Comparison of ENCODE assay signal across 11 cellular contexts in the genomic region with DNA sequence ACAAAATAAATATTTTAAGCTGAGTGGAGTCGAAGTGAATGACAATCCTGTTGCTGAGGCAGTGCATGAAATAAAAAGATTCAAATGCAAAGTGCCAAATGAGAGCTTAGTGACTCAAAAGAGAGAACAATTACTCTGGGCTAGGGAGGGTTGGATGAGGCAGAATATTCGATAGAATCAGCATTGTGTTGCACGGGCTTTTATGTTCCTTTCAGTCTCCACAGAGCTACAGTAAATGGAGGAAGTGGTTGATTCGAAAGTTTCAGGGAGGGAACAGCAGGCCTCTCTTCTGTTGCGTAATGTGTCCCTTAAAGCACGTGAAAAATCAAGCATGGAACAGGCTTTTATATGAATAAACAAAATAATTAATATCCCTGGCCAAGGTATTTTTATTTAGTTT.
DNase-seq lines count a peak whose midpoint lies in the region; ATAC-seq, FAIRE-seq and TF ChIP-seq lines count a peak whose summit lies in the region.
"Had no signal": no experiment of that assay in that cellular context is flagged by ENCODE, and none has a peak within 500 bp of the region (broad histone marks: within the 10 kb centered on the region; RNA-seq: fewer than 3 reads in every experiment).

No MANE protein-coding gene starts in this region.

- H3K27ac ChIP-seq in Karpas-422 (ENCODE audit: low read length) (no peak overlapping the region), small intestine (ENCODE audit: low read depth in 1 of 2, low read length in 1 of 2) (no peak overlapping the region), Peyer's patch (no peak overlapping the region)
- H3K27ac ChIP-seq: prostate gland, thoracic aorta had no signal

- no peak for TF ChIP-seq POLR2A in Peyer's patch (IDR thresholded peaks at IDR 0.05)

- peaks cover 10% of the 10 kb centered on the region for H3K4me1 ChIP-seq in Karpas-422 (ENCODE audit: low read length)
- peaks cover 6% of the 10 kb centered on the region for H3K4me1 ChIP-seq in neuron (ENCODE audit: insufficient read depth, low read length)
- no peaks in the 10 kb centered on the region for H3K4me1 ChIP-seq in small intestine (ENCODE audit: control insufficient read depth in 2 of 2, insufficient read depth in 1 of 2, low read depth in 1 of 2, low read length in 1 of 2)
- no peaks in the 10 kb centered on the region for H3K4me1 ChIP-seq in Peyer's patch
- H3K4me1 ChIP-seq: prostate gland had no signal

- CTCF ChIA-PET in activated CD4-positive, alpha-beta T cell treated with anti-CD3 and anti-CD28 coated beads, Interleukin-2, amount 10 ng/mL, durations not matched to agents 7 days and 5 days (lab: Charles Lee), result interaction anchor here (0.9 kb wide), 1 partner anchor 168 kb away, joined by 3 read pairs; no protein-coding TSS in a partner anchor

- no peak overlapping the region for H3K4me3 Mint-ChIP-seq in activated CD4-positive, alpha-beta T cell treated with anti-CD3 and anti-CD28 coated beads, Interleukin-2, amount 10 ng/mL, durations not matched to agents 7 days and 5 days

- H3K79me2 ChIP-seq in Karpas-422 (ENCODE audit: low read length), result no peaks in the 10 kb centered on the region

- H3K4me2 ChIP-seq in Karpas-422 (ENCODE audit: low read depth, low read length, poor library complexity, severe bottlenecking), result peak overlapping the region; percentile 41

- H3K27me3 ChIP-seq in Karpas-422 (ENCODE audit: low read length), result no peaks in the 10 kb centered on the region
- no peaks in the 10 kb centered on the region for H3K27me3 ChIP-seq in neuron (ENCODE audit: insufficient read depth, low read length)
- no peaks in the 10 kb centered on the region for H3K27me3 ChIP-seq in small intestine (ENCODE audit: control insufficient read depth in 2 of 2, insufficient read depth in 2 of 2, low read length in 2 of 2)
- H3K27me3 ChIP-seq in Peyer's patch, result no peaks in the 10 kb centered on the region

- no peak for TF ChIP-seq CTCF in Peyer's patch (IDR thresholded peaks at IDR 0.05)

- H2AFZ ChIP-seq in Karpas-422 (ENCODE audit: low read length) (peak overlapping the region; percentile 90), neuron (ENCODE audit: low read depth, low read length) (peak overlapping the region; percentile 60)

- FAIRE-seq in small intestine (lab: Jason Lieb, UNC), result no peak

- peaks cover 11% of the 10 kb centered on the region for H3K9me3 Mint-ChIP-seq in activated CD4-positive, alpha-beta T cell treated with anti-CD3 and anti-CD28 coated beads, Interleukin-2, amount 10 ng/mL, durations not matched to agents 7 days and 5 days

- H3K4me3 ChIP-seq in Karpas-422 (ENCODE audit: low read length), result no peak overlapping the region
- H3K4me3 ChIP-seq in neuron (ENCODE audit: low read length), result no peak overlapping the region
- no peak overlapping the region for H3K4me3 ChIP-seq in small intestine (ENCODE audit: low read depth in 1 of 2, low read length in 2 of 2)
- no peak overlapping the region for H3K4me3 ChIP-seq in Peyer's patch
- H3K4me3 ChIP-seq: prostate gland, thoracic aorta had no signal

- peak overlapping the region; percentile 72 for H3K27ac Mint-ChIP-seq in activated CD4-positive, alpha-beta T cell treated with anti-CD3 and anti-CD28 coated beads, Interleukin-2, amount 10 ng/mL, durations not matched to agents 7 days and 5 days

- H3K4me1 Mint-ChIP-seq in activated CD4-positive, alpha-beta T cell treated with anti-CD3 and anti-CD28 coated beads, Interleukin-2, amount 10 ng/mL, durations not matched to agents 7 days and 5 days, result peaks cover 40% of the 10 kb centered on the region

- 0 out of 2 replicates have a peak overlapping the region, but pooled peaks have one; percentile 15 for H3K9ac ChIP-seq in Karpas-422 (ENCODE audit: low read length)

- peaks cover 2% of the 10 kb centered on the region for H3K36me3 Mint-ChIP-seq in activated CD4-positive, alpha-beta T cell treated with anti-CD3 and anti-CD28 coated beads, Interleukin-2, amount 10 ng/mL, durations not matched to agents 7 days and 5 days (ENCODE audit: low read depth)

- H3K27me3 Mint-ChIP-seq in activated CD4-positive, alpha-beta T cell treated with anti-CD3 and anti-CD28 coated beads, Interleukin-2, amount 10 ng/mL, durations not matched to agents 7 days and 5 days, result peaks cover 5% of the 10 kb centered on the region

- H4K20me1 ChIP-seq in Karpas-422 (ENCODE audit: insufficient read depth, low read depth, low read length), result no peaks in the 10 kb centered on the region

- H3K36me3 ChIP-seq in Karpas-422 (ENCODE audit: insufficient read depth, low read length) (no peaks in the 10 kb centered on the region), neuron (ENCODE audit: insufficient read depth, low read length) (no peaks in the 10 kb centered on the region), small intestine (ENCODE audit: control insufficient read depth in 2 of 2, insufficient read depth in 2 of 2, low read length in 2 of 2) (no peaks in the 10 kb centered on the region), Peyer's patch (no peaks in the 10 kb centered on the region)
- H3K36me3 ChIP-seq: prostate gland, thoracic aorta had no signal

- no peaks in the 10 kb centered on the region for H3K9me2 ChIP-seq in Karpas-422 (replicated peaks; ENCODE audit: insufficient read depth, low read length)

- peak; percentile 89 for ATAC-seq in HG02623 (IDR thresholded peaks at IDR 0.05; ENCODE audit: unreplicated experiment)

- DNase-seq in activated CD4-positive, alpha-beta T cell treated with anti-CD3 and anti-CD28 coated beads, Interleukin-2, amount 10 ng/mL, durations not matched to agents 7 days and 5 days, result peak; percentile 53
- no peak for DNase-seq in activated CD4-positive, alpha-beta T cell treated with anti-CD3 and anti-CD28 coated beads for 1 hour
- peak; percentile 43 for DNase-seq in Karpas-422
- no peak for DNase-seq in NCI-H1092 (lab: John Stamatoyannopoulos, UW)
- no peak for DNase-seq in small intestine
- no peak for DNase-seq in Peyer's patch
- DNase-seq: amygdala had no signal

- H3K9me3 ChIP-seq in Karpas-422 (ENCODE audit: low read length), result no peaks in the 10 kb centered on the region
- H3K9me3 ChIP-seq in neuron (ENCODE audit: low read length), result no peaks in the 10 kb centered on the region
- H3K9me3 ChIP-seq in small intestine (ENCODE audit: control insufficient read depth, low read depth), result no peaks in the 10 kb centered on the region
- H3K9me3 ChIP-seq in Peyer's patch, result no peaks in the 10 kb centered on the region
- H3K9me3 ChIP-seq: prostate gland, thoracic aorta had no signal

- 38 to 62% (median 40%) methylated on average over 6 of the region's 6 CpGs for WGBS in small intestine, 3 donors

- POLR2A ChIA-PET in activated CD4-positive, alpha-beta T cell treated with anti-CD3 and anti-CD28 coated beads, Interleukin-2, amount 10 ng/mL, durations not matched to agents 7 days and 5 days (lab: Charles Lee), result no interaction called here

Comparison
In these comparisons a context has a peak if more than half of its experiments do, and no peak if none do; other contexts are left out.
1. DNase-seq: peak in activated CD4-positive, alpha-beta T cell treated with anti-CD3 and anti-CD28 coated beads, Interleukin-2, amount 10 ng/mL, durations not matched to agents 7 days and 5 days (single experiment) and Karpas-422 (single experiment); none in activated CD4-positive, alpha-beta T cell treated with anti-CD3 and anti-CD28 coated beads for 1 hour (single experiment), NCI-H1092 (single experiment), small intestine (single experiment) and Peyer's patch (0 of 3).